ENCODE assay signal across 15 cellular contexts in genomic region chr1:168599636-168600035, GRCh38. TPM values are rescaled to one million over a fixed set of nuclear protein-coding genes. Genes with fewer than 3 reads are reported as not detected.
DNase-seq lines count a peak whose midpoint lies in the region; ATAC-seq and TF ChIP-seq lines count a peak whose summit lies in the region.
"Had no signal": no experiment of that assay in that cellular context is flagged by ENCODE, and none has a peak within 500 bp of the region (broad histone marks: within the 10 kb centered on the region; RNA-seq: fewer than 3 reads in every experiment).

No MANE protein-coding gene starts in this region.

- H3K27me3 Mint-ChIP-seq in WTC11 (ENCODE audit: low read depth): no peaks in the 10 kb centered on the region

- CTCF ChIA-PET in WTC11 (lab: Charles Lee): interaction anchor here (1.2 kb wide), 1 partner anchor 257 kb away, joined by 4 read pairs; no protein-coding TSS in a partner anchor
- CTCF ChIA-PET in SK-N-SH (lab: Yijun Ruan, JAX): interaction anchor here (0.7 to 4.0 kb wide), 5 partner anchors 160 to 1210 kb away, joined by 3 to 39 read pairs (median 5); no protein-coding TSS in a partner anchor

- H3K4me2 ChIP-seq in SK-N-SH: no peak overlapping the region
- H3K4me2 ChIP-seq: BLaER1 treated with 17β-estradiol and CSF1 and Interleukin-3, amounts not matched to agents 10 nM and 100 nM had no signal

- no peaks in the 10 kb centered on the region for H3K36me3 Mint-ChIP-seq in WTC11
- H3K36me3 Mint-ChIP-seq: CD4-positive, CD25-positive, alpha-beta regulatory T cell had no signal

- TF ChIP-seq EP300 in SK-N-SH (IDR thresholded peaks at IDR 0.05; ENCODE audit: borderline replicate concordance in 1 of 2, low read depth in 1 of 2, low read length in 1 of 2): no peak

- H3K4me3 ChIP-seq in cardiac muscle cell (no peak overlapping the region), left ventricle myocardium inferior (no peak overlapping the region), lower lobe of right lung (no peak overlapping the region), upper lobe of right lung (no peak overlapping the region), SK-N-SH (ENCODE audit: low read depth in 2 of 2, low read length in 1 of 2) (no peak overlapping the region)
- H3K4me3 ChIP-seq: BLaER1 treated with 17β-estradiol and CSF1 and Interleukin-3, amounts not matched to agents 10 nM and 100 nM had no signal

- H3K27me3 ChIP-seq in cardiac muscle cell: no peaks in the 10 kb centered on the region
- no peaks in the 10 kb centered on the region for H3K27me3 ChIP-seq in left ventricle myocardium inferior (ENCODE audit: low read depth)
- H3K27me3 ChIP-seq in lower lobe of right lung (ENCODE audit: low read depth): no peaks in the 10 kb centered on the region
- H3K27me3 ChIP-seq in upper lobe of right lung: no peaks in the 10 kb centered on the region
- no peaks in the 10 kb centered on the region for H3K27me3 ChIP-seq in SK-N-SH (ENCODE audit: insufficient read depth)
- H3K27me3 ChIP-seq: BLaER1 treated with 17β-estradiol and CSF1 and Interleukin-3, amounts not matched to agents 10 nM and 100 nM had no signal

- TF ChIP-seq CTCF in cardiac muscle cell (IDR thresholded peaks at IDR 0.05; ENCODE audit: low read depth, low read length) (no peak), left ventricle myocardium inferior (IDR thresholded peaks at IDR 0.05; ENCODE audit: borderline replicate concordance) (no peak), WTC11 (IDR thresholded peaks at IDR 0.05) (no peak), lower lobe of right lung (IDR thresholded peaks at IDR 0.05) (no peak), upper lobe of right lung (IDR thresholded peaks at IDR 0.05) (no peak), SK-N-SH (IDR thresholded peaks at IDR 0.05) (no peak)

- H2AFZ ChIP-seq in SK-N-SH (ENCODE audit: low read depth): no peak overlapping the region

- H3K36me3 ChIP-seq in cardiac muscle cell: no peaks in the 10 kb centered on the region
- no peaks in the 10 kb centered on the region for H3K36me3 ChIP-seq in left ventricle myocardium inferior
- H3K36me3 ChIP-seq in lower lobe of right lung: no peaks in the 10 kb centered on the region
- no peaks in the 10 kb centered on the region for H3K36me3 ChIP-seq in upper lobe of right lung
- no peaks in the 10 kb centered on the region for H3K36me3 ChIP-seq in SK-N-SH (replicated peaks in 1 of 2; ENCODE audit: control insufficient read depth in 1 of 2, insufficient read depth in 2 of 2, low read length in 1 of 2)
- H3K36me3 ChIP-seq: BLaER1 treated with 17β-estradiol and CSF1 and Interleukin-3, amounts not matched to agents 10 nM and 100 nM had no signal

- TF ChIP-seq RAD21 in SK-N-SH (IDR thresholded peaks at IDR 0.05; ENCODE audit: low read length): no peak

- peak overlapping the region; percentile 64 for H3K27ac ChIP-seq in cardiac muscle cell
- H3K27ac ChIP-seq in left ventricle myocardium inferior (replicated peaks): no peak overlapping the region
- H3K27ac ChIP-seq in lower lobe of right lung: no peak overlapping the region
- no peak overlapping the region for H3K27ac ChIP-seq in upper lobe of right lung
- H3K27ac ChIP-seq in SK-N-SH (ENCODE audit: low read depth in 2 of 2, low read length in 1 of 2): no peak overlapping the region
- H3K27ac ChIP-seq: BLaER1 treated with 17β-estradiol and CSF1 and Interleukin-3, amounts not matched to agents 10 nM and 100 nM had no signal

- ATAC-seq in WTC11 (peak; percentile 38; the same call in 1 of the 2 replicates), lower lobe of right lung (peak; percentile 59), upper lobe of right lung (peak; percentile 75), HG02759 (IDR thresholded peaks at IDR 0.05; ENCODE audit: unreplicated experiment) (no peak)

- no peaks in the 10 kb centered on the region for H3K9me3 ChIP-seq in cardiac muscle cell (ENCODE audit: low read depth)
- H3K9me3 ChIP-seq in left ventricle myocardium inferior (replicated peaks): peaks cover 13% of the 10 kb centered on the region
- no peaks in the 10 kb centered on the region for H3K9me3 ChIP-seq in lower lobe of right lung
- H3K9me3 ChIP-seq in upper lobe of right lung: no peaks in the 10 kb centered on the region
- no peaks in the 10 kb centered on the region for H3K9me3 ChIP-seq in SK-N-SH

- no peak overlapping the region for H3K27ac Mint-ChIP-seq in WTC11
- H3K27ac Mint-ChIP-seq: CD4-positive, CD25-positive, alpha-beta regulatory T cell had no signal

- no peaks in the 10 kb centered on the region for H3K79me2 ChIP-seq in SK-N-SH (ENCODE audit: insufficient read depth)

- no peak overlapping the region for H3K9ac ChIP-seq in SK-N-SH
- H3K9ac ChIP-seq: BLaER1 treated with 17β-estradiol and CSF1 and Interleukin-3, amounts not matched to agents 10 nM and 100 nM had no signal

- no peaks in the 10 kb centered on the region for H4K20me1 ChIP-seq in SK-N-SH (ENCODE audit: insufficient read depth)
- H4K20me1 ChIP-seq: BLaER1 treated with 17β-estradiol and CSF1 and Interleukin-3, amounts not matched to agents 10 nM and 100 nM had no signal

- H3K9me2 ChIP-seq in SK-N-SH: no peaks in the 10 kb centered on the region

- DNase-seq in cardiac muscle cell (ENCODE audit: low read depth in 1 of 2, low spot score in 1 of 2): peak in 1 of 2 donors; percentile 51
- DNase-seq in left ventricle myocardium inferior: no peak
- no peak for DNase-seq in WTC11 (ENCODE audit: low spot score)
- no peak for DNase-seq in lower lobe of right lung
- DNase-seq in upper lobe of right lung: no peak
- DNase-seq in SK-N-SH: no peak
- DNase-seq: ACHN; CD4-positive, CD25-positive, alpha-beta regulatory T cell; DMS53; GF-D8; H7 had no signal

- peaks cover 24% of the 10 kb centered on the region for H3K4me1 ChIP-seq in cardiac muscle cell (ENCODE audit: low read depth)
- H3K4me1 ChIP-seq in left ventricle myocardium inferior: peaks cover 17% of the 10 kb centered on the region
- peaks cover 4% of the 10 kb centered on the region for H3K4me1 ChIP-seq in lower lobe of right lung
- no peaks in the 10 kb centered on the region for H3K4me1 ChIP-seq in upper lobe of right lung
- H3K4me1 ChIP-seq in SK-N-SH (ENCODE audit: control insufficient read depth in 1 of 2, insufficient read depth in 2 of 2, low read depth in 1 of 2, low read length in 1 of 2): peaks cover 4 to 5% of the 10 kb centered on the region in 2 experiments; a peak in 3 of 4 replicates
- H3K4me1 ChIP-seq: BLaER1 treated with 17β-estradiol and CSF1 and Interleukin-3, amounts not matched to agents 10 nM and 100 nM had no signal

- H3K4me1 Mint-ChIP-seq in WTC11: no peaks in the 10 kb centered on the region
- H3K4me1 Mint-ChIP-seq: CD4-positive, CD25-positive, alpha-beta regulatory T cell had no signal

- H3K9me3 Mint-ChIP-seq in WTC11: 0 out of 2 replicates have a peak, but pooled peaks cover 3% of the 10 kb centered on the region
- H3K9me3 Mint-ChIP-seq: CD4-positive, CD25-positive, alpha-beta regulatory T cell had no signal

- POLR2A ChIA-PET in WTC11 (lab: Charles Lee) (no interaction called here), SK-N-SH (lab: Yijun Ruan, JAX) (no interaction called here)

- H3F3A ChIP-seq in SK-N-SH (replicated peaks; ENCODE audit: insufficient read depth): no peaks in the 10 kb centered on the region

- H3K4me3 Mint-ChIP-seq in WTC11: no peak overlapping the region
- H3K4me3 Mint-ChIP-seq: CD4-positive, CD25-positive, alpha-beta regulatory T cell had no signal

- intact Hi-C loops in left ventricle myocardium inferior (cut with micrococcal nuclease): loop anchor here (5.0 to 10.0 kb wide), 2 partner anchors 525 to 748 kb away; no protein-coding TSS in a partner anchor
- intact Hi-C loops in lower lobe of right lung (cut with DNase I): loop anchor here (5.0 kb wide), 1 partner anchor 748 kb away; no protein-coding TSS in a partner anchor
- intact Hi-C loops in upper lobe of right lung (cut with DNase I): loop anchor here (5.0 kb wide), 1 partner anchor 748 kb away; no protein-coding TSS in a partner anchor

- 81% methylated on average over 2 of the region's 2 CpGs for WGBS in SK-N-SH (ENCODE audit: low lambda C conversion rate)

TF ChIP-seq in WTC11, 78 proteins besides CTCF, POLR2A, EP300 and RAD21 (continues in another document):
- TF ChIP-seq ZNF121 (CRISPR knock-in tag; IDR thresholded peaks at IDR 0.05) (no peak), NR2C2 (CRISPR knock-in tag; IDR thresholded peaks at IDR 0.05) (no peak), TCF7 (CRISPR knock-in tag; IDR thresholded peaks at IDR 0.05; ENCODE audit: low read depth) (no peak), ZNF671 (CRISPR knock-in tag; IDR thresholded peaks at IDR 0.05) (no peak), ATF3 (CRISPR knock-in tag; conservative IDR thresholded peaks at IDR 0.05) (no peak), KAT7 (CRISPR knock-in tag; IDR thresholded peaks at IDR 0.05; ENCODE audit: borderline replicate concordance) (no peak)

TF ChIP-seq in SK-N-SH, 30 proteins besides CTCF, POLR2A, EP300 and RAD21 (continues in another document):
- no peak for TF ChIP-seq NFIC (IDR thresholded peaks at IDR 0.05; ENCODE audit: borderline replicate concordance)

RNA-seq across cellular contexts. Expression of gene XCL1, which starts 23.2 kb away (rescaled TPM):
- 0.53 and 0.54 TPM in 2 replicates for total RNA-seq in cardiac muscle cell
- 1.6 and 2.0 TPM in 2 replicates for polyA plus RNA-seq in cardiac muscle cell
- 0.27 TPM for total RNA-seq in left ventricle myocardium inferior
- 0.53 to 1.1 TPM (median 0.73 TPM) in 3 replicates for total RNA-seq in WTC11 (2021)
- 1.2 TPM for total RNA-seq in lower lobe of right lung
- 0.90 TPM for total RNA-seq in upper lobe of right lung
- polyA plus RNA-seq in SK-N-SH (2012; rRNA removed): not detected in 2 replicates
- 0.01 TPM in 1 of 2 replicates, not detected in the other for polyA plus RNA-seq in SK-N-SH (2012; cell fraction: cytosol; rRNA removed)
- 0.09 and 0.11 TPM in 2 replicates for polyA plus RNA-seq in SK-N-SH (2012; cell fraction: nucleus; rRNA removed)
- total RNA-seq: A172; CD4-positive, CD25-positive, alpha-beta regulatory T cell; HT-29 had no signal
- polyA plus RNA-seq: CD4-positive, CD25-positive, alpha-beta regulatory T cell had no signal

RNA-seq across cellular contexts. Expression of gene XCL2, which starts 55.8 kb away (rescaled TPM):
- not detected in 2 replicates for total RNA-seq in cardiac muscle cell
- 0.35 TPM in 1 of 2 replicates, not detected in the other for polyA plus RNA-seq in cardiac muscle cell
- 0.58 TPM for total RNA-seq in left ventricle myocardium inferior
- not detected in 3 replicates for total RNA-seq in WTC11 (2021)
- 2.0 TPM for total RNA-seq in lower lobe of right lung
- 2.0 TPM for total RNA-seq in upper lobe of right lung
- polyA plus RNA-seq in SK-N-SH (2012; rRNA removed): not detected in 2 replicates
- polyA plus RNA-seq in SK-N-SH (2012; cell fraction: cytosol; rRNA removed): not detected in 2 replicates
- polyA plus RNA-seq in SK-N-SH (2012; cell fraction: nucleus; rRNA removed): not detected in 2 replicates
- total RNA-seq: A172; CD4-positive, CD25-positive, alpha-beta regulatory T cell; H7; HT-29 had no signal
